ENCODE assay signal across 8 cellular contexts in genomic region chr12:20369164-20370000, GRCh38. TPM values are rescaled to one million over a fixed set of nuclear protein-coding genes. Genes with fewer than 3 reads are reported as not detected.
DNase-seq lines count a peak whose midpoint lies in the region; ATAC-seq and TF ChIP-seq lines count a peak whose summit lies in the region.

No MANE protein-coding gene starts in this region.

- BruUV-seq in mammary epithelial cell (replicated peaks; lab: Mats Ljungman, UMichigan) = no TSS peak

- H3K9ac ChIP-seq in mammary epithelial cell (ENCODE audit: insufficient read depth, low read length) (no peak overlapping the region), iPS-18a (ENCODE audit: low read length) (peak overlapping the region; percentile 63)

- TF ChIP-seq CTCF in GM06990 (IDR thresholded peaks at IDR 0.05; ENCODE audit: insufficient read depth, low read length, poor library complexity, severe bottlenecking) = no peak
- TF ChIP-seq CTCF in mammary epithelial cell (conservative IDR thresholded peaks at IDR 0.05 in 1 of 2, IDR thresholded peaks at IDR 0.05 in 1 of 2; ENCODE audit: extremely low read depth in 1 of 2, insufficient read depth in 1 of 2, low read depth in 1 of 2, low read length in 2 of 2) = no peak

- no peak overlapping the region for H3K4me3 ChIP-seq in GM06990 (replicated peaks; ENCODE audit: low read depth, low read length)
- peak overlapping the region; percentile 2 to 32 (median 8) for H3K4me3 ChIP-seq in mammary epithelial cell (replicated peaks in 1 of 3; ENCODE audit: insufficient read depth in 1 of 3, low read depth in 2 of 3, low read length in 3 of 3)
- peak overlapping the region; percentile 96 for H3K4me3 ChIP-seq in iPS-18a (ENCODE audit: low read length)

- ATAC-seq in GM21526 (IDR thresholded peaks at IDR 0.05; ENCODE audit: low FRiP score, unreplicated experiment) = no peak

- no peaks in the 10 kb centered on the region for H3K36me3 ChIP-seq in GM06990 (ENCODE audit: control insufficient read depth, insufficient read depth, low read length)
- no peaks in the 10 kb centered on the region for H3K36me3 ChIP-seq in mammary epithelial cell (ENCODE audit: insufficient read depth, low read length)
- no peaks in the 10 kb centered on the region for H3K36me3 ChIP-seq in iPS-18a (ENCODE audit: control insufficient read depth, low read depth, low read length)

- H3K27ac ChIP-seq in mammary epithelial cell (ENCODE audit: insufficient read depth, low read depth, low read length) (no peak overlapping the region), iPS-18a (ENCODE audit: low read length) (no peak overlapping the region)

- peak overlapping the region; percentile 77 for H3K4me2 ChIP-seq in mammary epithelial cell (ENCODE audit: insufficient read depth, low read depth, low read length)

- WGBS in mammary epithelial cell (ENCODE audit: low coverage, missing lambda C conversion rate) = 10% methylated on average over 15 of the region's 78 CpGs

- dilution Hi-C loops in mammary epithelial cell (cut with HindIII; ENCODE audit: low sequenced_read_pairs) = no loop called here

- intact Hi-C loops in mammary epithelial cell (cut with micrococcal nuclease) = no loop called here

- H3K79me2 ChIP-seq in mammary epithelial cell (ENCODE audit: insufficient read depth, low read length) = no peaks in the 10 kb centered on the region

- H3K4me1 ChIP-seq in mammary epithelial cell (ENCODE audit: insufficient read depth, low read length) = peaks cover 13% of the 10 kb centered on the region
- H3K4me1 ChIP-seq in iPS-18a (ENCODE audit: control insufficient read depth, low read depth, low read length) = peaks cover 12% of the 10 kb centered on the region

- peak; percentile 9 for DNase-seq in GM06990 (ENCODE audit: extremely low read depth, insufficient read length)
- DNase-seq in NCI-H345 treated with DMSO at 0.1 percent for 48 hours (lab: John Stamatoyannopoulos, UW; ENCODE audit: unreplicated experiment) = peak; percentile 25
- DNase-seq in mammary epithelial cell = peak; percentile 14
- peak; percentile 93 for DNase-seq in retina
- DNase-seq in NCI-H2029 (lab: John Stamatoyannopoulos, UW) = no peak
- no peak for DNase-seq in GM19240 (ENCODE audit: insufficient read length, low spot score)

- H2AFZ ChIP-seq in mammary epithelial cell (ENCODE audit: low read depth, low read length) = peak overlapping the region; percentile 75

- CTCF ChIA-PET in mammary epithelial cell (lab: Charles Lee; ENCODE audit: low non-redundant PET) = no interaction called here

- H4K20me1 ChIP-seq in mammary epithelial cell (ENCODE audit: insufficient read depth, low read length) = no peaks in the 10 kb centered on the region

- H3K27me3 ChIP-seq in GM06990 (replicated peaks; ENCODE audit: control insufficient read depth, insufficient read depth, low read length) (no peaks in the 10 kb centered on the region), mammary epithelial cell (ENCODE audit: insufficient read depth, low read length) (peaks cover 30% of the 10 kb centered on the region), iPS-18a (ENCODE audit: control insufficient read depth, insufficient read depth, low read length) (peaks cover 33% of the 10 kb centered on the region)

- H3K9me3 ChIP-seq in mammary epithelial cell (replicated peaks; ENCODE audit: insufficient read depth, low read length) = no peaks in the 10 kb centered on the region
- no peaks in the 10 kb centered on the region for H3K9me3 ChIP-seq in iPS-18a (ENCODE audit: control insufficient read depth, low read depth, low read length)

- in situ Hi-C loops in mammary epithelial cell (cut with MboI; ENCODE audit: low sequenced_read_pairs in 2 of 2) = no loop called here

RNA-seq across cellular contexts. Expression of gene PDE3A, which starts 1.0 kb away (rescaled TPM):
- total RNA-seq in mammary epithelial cell = under 1 TPM in 1 of 2 donors, not detected in 1; under 0.01 TPM
- polyA plus RNA-seq in mammary epithelial cell = not detected
- 0.05 TPM for polyA minus RNA-seq in mammary epithelial cell

Comparison
In these comparisons a context has a peak if more than half of its experiments do, and no peak if none do; other contexts are left out.
1. DNase-seq: peak in GM06990 (single experiment), NCI-H345 treated with DMSO at 0.1 percent for 48 hours (single experiment), mammary epithelial cell (single experiment) and retina (single experiment); none in NCI-H2029 (single experiment) and GM19240 (single experiment).